ENCODE assay signal across 9 cellular contexts in the genomic region with DNA sequence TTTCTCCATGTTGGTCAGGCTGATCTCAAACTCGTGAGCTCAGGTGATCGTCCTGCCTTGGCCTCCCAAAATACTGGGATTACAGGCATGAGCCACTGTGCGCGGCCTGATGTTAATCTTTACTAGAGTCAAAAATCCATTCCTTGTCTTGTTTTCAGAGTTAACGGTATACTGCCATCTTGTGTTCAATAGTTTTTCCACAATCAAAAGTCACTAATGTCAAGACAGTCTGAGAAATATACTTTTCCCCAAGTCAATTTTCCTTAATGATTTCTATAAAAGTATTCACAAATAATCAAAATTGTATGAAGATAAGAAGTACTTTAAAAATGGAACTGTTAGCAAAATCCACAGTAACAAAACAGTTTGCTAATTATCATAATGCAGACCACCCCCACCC. TPM values are rescaled to one million over a fixed set of nuclear protein-coding genes. Genes with fewer than 3 reads are reported as not detected.
DNase-seq lines count a peak whose midpoint lies in the region; ATAC-seq and TF ChIP-seq lines count a peak whose summit lies in the region.
"Had no signal": no experiment of that assay in that cellular context is flagged by ENCODE, and none has a peak within 500 bp of the region (broad histone marks: within the 10 kb centered on the region; RNA-seq: fewer than 3 reads in every experiment).

No MANE protein-coding gene starts in this region.

- no peaks in the 10 kb centered on the region for H4K20me1 ChIP-seq in OCI-LY3 (ENCODE audit: insufficient read depth, low read length)

- intact Hi-C loops in CD4-positive, alpha-beta T cell (cut with DNase I, micrococcal nuclease), result loop anchor here (1.0 to 10.0 kb wide), 6 partner anchors 8 to 1324 kb away; partner anchors contain the start of genes CRBN (in 1 of the 2), ITPR1 (in 1 of the 2) and TRNT1 (in 1 of the 2)
- intact Hi-C loops in vagina (cut with DNase I), result no loop called here

- H3K27ac Mint-ChIP-seq in CD4-positive, alpha-beta T cell, result peak overlapping the region; percentile 92
- no peak overlapping the region for H3K27ac Mint-ChIP-seq in neural crest cell (ENCODE audit: unreplicated experiment)

- H3K4me1 Mint-ChIP-seq in CD4-positive, alpha-beta T cell (ENCODE audit: low read depth), result peaks cover 81% of the 10 kb centered on the region
- H3K4me1 Mint-ChIP-seq in neural crest cell, result no peaks in the 10 kb centered on the region

- H2AFZ ChIP-seq in OCI-LY3 (ENCODE audit: low read depth, low read length), result no peak overlapping the region

- no peak overlapping the region for H3K9ac ChIP-seq in OCI-LY3 (ENCODE audit: low read length)

- no peaks in the 10 kb centered on the region for H3K27me3 Mint-ChIP-seq in CD4-positive, alpha-beta T cell
- H3K27me3 Mint-ChIP-seq in neural crest cell (ENCODE audit: low read depth), result no peaks in the 10 kb centered on the region

- CTCF ChIA-PET in CD4-positive, alpha-beta T cell (lab: Charles Lee), result interaction anchor here (0.6 to 0.7 kb wide), 2 partner anchors 41 to 1813 kb away, joined by 3 to 4 read pairs; no protein-coding TSS in a partner anchor

- H3K27me3 ChIP-seq in CD4-positive, alpha-beta T cell (ENCODE audit: control insufficient read depth, insufficient read depth, low read length), result no peaks in the 10 kb centered on the region
- no peaks in the 10 kb centered on the region for H3K27me3 ChIP-seq in OCI-LY3 (ENCODE audit: low read depth, low read length)
- no peaks in the 10 kb centered on the region for H3K27me3 ChIP-seq in vagina
- H3K27me3 ChIP-seq: SJSA1 had no signal

- peak; percentile 71 for TF ChIP-seq CTCF in CD4-positive, alpha-beta T cell (IDR thresholded peaks at IDR 0.05)
- TF ChIP-seq CTCF in OCI-LY3 (IDR thresholded peaks at IDR 0.05; ENCODE audit: low read depth, low read length), result peak; percentile 61
- TF ChIP-seq CTCF in neural crest cell (conservative IDR thresholded peaks at IDR 0.05), result peak; percentile 58
- peak in 1 of 3 experiments; percentile 16 for TF ChIP-seq CTCF in vagina (IDR thresholded peaks at IDR 0.05)

- no peak for TF ChIP-seq POLR2A in vagina (IDR thresholded peaks at IDR 0.05)

- no peaks in the 10 kb centered on the region for H3K9me3 ChIP-seq in CD4-positive, alpha-beta T cell (ENCODE audit: control insufficient read depth, low read length)
- H3K9me3 ChIP-seq in OCI-LY3 (ENCODE audit: insufficient read depth, low read length) (no peaks in the 10 kb centered on the region), vagina (no peaks in the 10 kb centered on the region)
- H3K9me3 ChIP-seq: SJSA1 had no signal

- ATAC-seq in CD4-positive, alpha-beta T cell (ENCODE audit: poor library complexity), result peak; percentile 55
- ATAC-seq in GM18868 (IDR thresholded peaks at IDR 0.05; ENCODE audit: unreplicated experiment) (peak; percentile 55), GM19455 (IDR thresholded peaks at IDR 0.05; ENCODE audit: unreplicated experiment) (no peak)

- POLR2A ChIA-PET in CD4-positive, alpha-beta T cell (lab: Charles Lee), result interaction anchor here (1.2 kb wide), 1 partner anchor 14 kb away, joined by 3 read pairs; no protein-coding TSS in a partner anchor

- H3K4me3 ChIP-seq in OCI-LY3 (ENCODE audit: low read length) (no peak overlapping the region), vagina (no peak overlapping the region)
- H3K4me3 ChIP-seq: SJSA1 had no signal

- H3K4me1 ChIP-seq in OCI-LY3 (ENCODE audit: low read length), result peaks cover 7% of the 10 kb centered on the region
- H3K4me1 ChIP-seq in vagina, result no peaks in the 10 kb centered on the region
- H3K4me1 ChIP-seq: SJSA1 had no signal

- no peaks in the 10 kb centered on the region for H3K9me3 Mint-ChIP-seq in CD4-positive, alpha-beta T cell
- no peaks in the 10 kb centered on the region for H3K9me3 Mint-ChIP-seq in neural crest cell

- peak overlapping the region; percentile 69 for H3K27ac ChIP-seq in CD4-positive, alpha-beta T cell (ENCODE audit: low read depth, low read length)
- H3K27ac ChIP-seq in OCI-LY3 (ENCODE audit: low read length) (no peak overlapping the region), vagina (no peak overlapping the region)
- H3K27ac ChIP-seq: SJSA1 had no signal

- no peak for DNase-seq in CD4-positive, alpha-beta T cell
- DNase-seq in dermis blood vessel endothelial cell (peak; percentile 80), neural crest cell (ENCODE audit: low read depth, low spot score) (no peak), KG1 (lab: John Stamatoyannopoulos, UW) (no peak), vagina (ENCODE audit: extremely low spot score in 2 of 2) (no peak)

- H3K4me3 Mint-ChIP-seq in CD4-positive, alpha-beta T cell, result peak overlapping the region; percentile 30
- H3K4me3 Mint-ChIP-seq in neural crest cell, result no peak overlapping the region

- no peak overlapping the region for H3K4me2 ChIP-seq in OCI-LY3 (ENCODE audit: low read length)

- H3K79me2 ChIP-seq in OCI-LY3 (ENCODE audit: low read length), result peaks cover 6% of the 10 kb centered on the region

- H3K36me3 ChIP-seq in OCI-LY3 (replicated peaks; ENCODE audit: low read depth, low read length), result peaks cover 53% of the 10 kb centered on the region
- H3K36me3 ChIP-seq in vagina, result peaks cover 0 to 66% of the 10 kb centered on the region in 2 donors

- H3K36me3 Mint-ChIP-seq in CD4-positive, alpha-beta T cell (ENCODE audit: low read depth), result peaks cover 90% of the 10 kb centered on the region
- H3K36me3 Mint-ChIP-seq in neural crest cell (ENCODE audit: low read depth), result peaks cover 10% of the 10 kb centered on the region

RNA-seq across cellular contexts. Expression of gene CRBN, which starts 8.5 kb away (rescaled TPM):
- total RNA-seq in CD4-positive, alpha-beta T cell, result 100 to 1,000 TPM; 144 to 148 TPM
- total RNA-seq in dermis blood vessel endothelial cell, result 127 and 245 TPM in 2 replicates
- 31.7 and 32.7 TPM in 2 replicates for total RNA-seq in neural crest cell
- total RNA-seq in vagina, result 30.7 TPM

RNA-seq across cellular contexts. Expression of gene TRNT1, which starts 44.3 kb away (rescaled TPM):
- 10 to 100 TPM; 25.8 to 30.7 TPM for total RNA-seq in CD4-positive, alpha-beta T cell
- total RNA-seq in dermis blood vessel endothelial cell (27.6 and 29.1 TPM in 2 replicates), neural crest cell (30.6 and 32.6 TPM in 2 replicates), vagina (12.8 TPM)
